In genomic region chr9:94991961-94992907, GRCh38 we compare ENCODE assay signal across 1 cellular context.
A peak's percentile ranks its signal among the peaks of the same experiment; 100 is the strongest.
TF ChIP-seq lines count a peak whose summit lies in the region.

No MANE protein-coding gene starts in this region.

TF ChIP-seq in HepG2, 621 proteins besides CTCF, POLR2A, EP300 and RAD21 (continued from another document and continues in another):
- 0 out of 2 replicates have a peak, but pooled peaks have one; percentile 14 for TF ChIP-seq SP5 (CRISPR knock-in tag; IDR thresholded peaks at IDR 0.05; ENCODE audit: borderline replicate concordance, low read depth)
- TF ChIP-seq ELF1 (CRISPR knock-in tag; IDR thresholded peaks at IDR 0.05), result no peak
- TF ChIP-seq ZNF577 (CRISPR knock-in tag; IDR thresholded peaks at IDR 0.05; ENCODE audit: borderline replicate concordance, low read depth), result no peak
- TF ChIP-seq ZMYM2 (CRISPR knock-in tag; IDR thresholded peaks at IDR 0.05), result no peak
- TF ChIP-seq MAZ (IDR thresholded peaks at IDR 0.05; ENCODE audit: borderline replicate concordance, low read depth, low read length), result no peak
- TF ChIP-seq MAZ (CRISPR knock-in tag; IDR thresholded peaks at IDR 0.05; ENCODE audit: low read depth), result no peak
- no peak for TF ChIP-seq PRMT3 (CRISPR knock-in tag; IDR thresholded peaks at IDR 0.05; ENCODE audit: borderline replicate concordance, low read depth)
- TF ChIP-seq RFX1 (IDR thresholded peaks at IDR 0.05), result no peak
- peak; percentile 67; the same call in 1 of the 2 replicates for TF ChIP-seq TBX2 (CRISPR knock-in tag; IDR thresholded peaks at IDR 0.05; ENCODE audit: borderline replicate concordance)
- TF ChIP-seq SIN3B (IDR thresholded peaks at IDR 0.05; ENCODE audit: low read length), result no peak
- TF ChIP-seq DDIT3 (CRISPR knock-in tag; IDR thresholded peaks at IDR 0.05), result no peak
- no peak; the same call in 1 of the 2 replicates for TF ChIP-seq ARNTL (CRISPR knock-in tag; IDR thresholded peaks at IDR 0.05)
- no peak for TF ChIP-seq IRX3 (CRISPR knock-in tag; IDR thresholded peaks at IDR 0.05; ENCODE audit: borderline replicate concordance, low read depth)
- TF ChIP-seq ZBTB14 (CRISPR knock-in tag; IDR thresholded peaks at IDR 0.05), result no peak
- no peak for TF ChIP-seq ZXDC (CRISPR knock-in tag; IDR thresholded peaks at IDR 0.05)
- no peak for TF ChIP-seq SP1 (IDR thresholded peaks at IDR 0.05)
- TF ChIP-seq SP1 (CRISPR knock-in tag; IDR thresholded peaks at IDR 0.05), result no peak
- TF ChIP-seq ZKSCAN5 (CRISPR knock-in tag; IDR thresholded peaks at IDR 0.05), result no peak
- no peak for TF ChIP-seq PAWR (CRISPR knock-in tag; IDR thresholded peaks at IDR 0.05; ENCODE audit: borderline replicate concordance)
- TF ChIP-seq PBX2 (CRISPR knock-in tag; IDR thresholded peaks at IDR 0.05), result peak; percentile 31; the same call in 1 of the 2 replicates
- TF ChIP-seq ZNF451 (CRISPR knock-in tag; IDR thresholded peaks at IDR 0.05), result 0 out of 2 replicates have a peak, but pooled peaks have one; percentile 9
- TF ChIP-seq PLSCR1 (CRISPR knock-in tag; IDR thresholded peaks at IDR 0.05; ENCODE audit: borderline replicate concordance), result no peak
- peak; percentile 76 for TF ChIP-seq FOXP4 (CRISPR knock-in tag; IDR thresholded peaks at IDR 0.05)
- TF ChIP-seq ZNF598 (CRISPR knock-in tag; IDR thresholded peaks at IDR 0.05; ENCODE audit: borderline replicate concordance), result no peak
- no peak for TF ChIP-seq SNAPC5 (CRISPR knock-in tag; IDR thresholded peaks at IDR 0.05; ENCODE audit: borderline replicate concordance)
- no peak for TF ChIP-seq ZNF138 (CRISPR knock-in tag; IDR thresholded peaks at IDR 0.05; ENCODE audit: low read depth)
- TF ChIP-seq ZNF709 (CRISPR knock-in tag; IDR thresholded peaks at IDR 0.05), result no peak
- TF ChIP-seq SIX1 (CRISPR knock-in tag; IDR thresholded peaks at IDR 0.05; ENCODE audit: borderline replicate concordance), result no peak; the same call in 1 of the 2 replicates
- TF ChIP-seq MXD3 (CRISPR knock-in tag; IDR thresholded peaks at IDR 0.05), result no peak
- TF ChIP-seq HMGXB3 (CRISPR knock-in tag; IDR thresholded peaks at IDR 0.05; ENCODE audit: borderline replicate concordance), result peak; percentile 45; the same call in 1 of the 2 replicates
- peak; percentile 76; the same call in 1 of the 2 replicates for TF ChIP-seq POLR2AphosphoS5 (IDR thresholded peaks at IDR 0.05; ENCODE audit: low read depth, low read length)
- 0 out of 2 replicates have a peak, but pooled peaks have one; percentile 20 for TF ChIP-seq ZNF230 (CRISPR knock-in tag; IDR thresholded peaks at IDR 0.05)
- TF ChIP-seq TOPORS (CRISPR knock-in tag; IDR thresholded peaks at IDR 0.05), result no peak
- TF ChIP-seq GPN1 (CRISPR knock-in tag; IDR thresholded peaks at IDR 0.05; ENCODE audit: borderline replicate concordance), result no peak
- no peak for TF ChIP-seq NR3C1 (CRISPR knock-in tag; IDR thresholded peaks at IDR 0.05)
- TF ChIP-seq ZNF253 (CRISPR knock-in tag; IDR thresholded peaks at IDR 0.05; ENCODE audit: borderline replicate concordance), result no peak
- TF ChIP-seq FOXO4 (CRISPR knock-in tag; conservative IDR thresholded peaks at IDR 0.05), result no peak
- no peak for TF ChIP-seq TRIM24 (CRISPR knock-in tag; IDR thresholded peaks at IDR 0.05)
- peak; percentile 63 to 70 for TF ChIP-seq NR2F1 (CRISPR knock-in tag; IDR thresholded peaks at IDR 0.05)
- peak; percentile 65 for TF ChIP-seq ZFP91 (CRISPR knock-in tag; IDR thresholded peaks at IDR 0.05; ENCODE audit: borderline replicate concordance)
- TF ChIP-seq ZC3H13 (CRISPR knock-in tag; IDR thresholded peaks at IDR 0.05), result no peak
- TF ChIP-seq ZNF264 (CRISPR knock-in tag; IDR thresholded peaks at IDR 0.05), result no peak
- TF ChIP-seq MEIS2 (CRISPR knock-in tag; IDR thresholded peaks at IDR 0.05), result peak; percentile 82
- TF ChIP-seq ZBTB26 (CRISPR knock-in tag; IDR thresholded peaks at IDR 0.05; ENCODE audit: borderline replicate concordance), result peak; percentile 58; the same call in 1 of the 2 replicates
- TF ChIP-seq THAP7 (CRISPR knock-in tag; IDR thresholded peaks at IDR 0.05), result no peak
- no peak for TF ChIP-seq HNRNPLL (IDR thresholded peaks at IDR 0.05; ENCODE audit: low read depth, low read length, poor library complexity, severe bottlenecking)
- TF ChIP-seq ZNF431 (CRISPR knock-in tag; IDR thresholded peaks at IDR 0.05; ENCODE audit: borderline replicate concordance, low read depth), result no peak
